ENCODE assay signal across 1 cellular context in the genomic region with DNA sequence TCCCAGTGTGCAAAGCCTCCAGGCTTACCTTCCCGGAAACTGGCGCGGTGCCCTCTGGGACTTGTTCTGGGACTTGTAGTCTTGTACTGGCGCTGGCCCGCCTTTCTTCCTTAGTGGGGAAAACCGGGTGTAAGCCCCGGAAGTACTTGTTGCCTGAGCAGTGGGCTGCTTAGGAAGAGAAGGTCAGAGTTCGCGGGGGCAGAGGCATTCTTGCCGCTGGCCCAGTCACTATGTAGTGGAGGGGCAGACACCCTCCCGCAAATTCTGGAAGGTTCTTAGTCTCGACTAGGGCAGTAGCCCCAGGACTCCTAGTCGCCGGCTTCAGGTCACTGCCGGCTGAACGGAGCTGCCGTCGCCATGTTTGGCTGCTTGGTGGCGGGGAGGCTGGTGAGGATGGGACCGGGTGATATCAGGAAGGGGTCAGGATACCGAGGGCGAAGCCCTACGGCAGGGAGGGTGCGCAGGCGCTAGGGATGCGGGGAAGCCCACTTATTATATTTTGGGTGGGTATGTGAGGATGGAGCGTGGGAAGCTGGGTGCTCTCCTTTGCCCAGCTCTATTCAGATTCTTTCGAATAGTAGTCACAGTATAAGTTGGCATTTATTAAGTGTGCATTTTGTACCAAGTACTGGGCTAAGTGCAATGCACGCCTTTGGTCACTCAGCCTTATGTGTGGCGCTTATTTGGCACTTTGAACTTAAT.
TF ChIP-seq lines count a peak whose summit lies in the region.

TSS of gene HIKESHI (plus strand) at position 149 of the 702 bp plus-strand sequence. CDS start at position 358, 209 bp downstream.

TF ChIP-seq in K562, 482 proteins besides CTCF, POLR2A, EP300 and RAD21 (continued from another document):
- TF ChIP-seq, protein P1, sequence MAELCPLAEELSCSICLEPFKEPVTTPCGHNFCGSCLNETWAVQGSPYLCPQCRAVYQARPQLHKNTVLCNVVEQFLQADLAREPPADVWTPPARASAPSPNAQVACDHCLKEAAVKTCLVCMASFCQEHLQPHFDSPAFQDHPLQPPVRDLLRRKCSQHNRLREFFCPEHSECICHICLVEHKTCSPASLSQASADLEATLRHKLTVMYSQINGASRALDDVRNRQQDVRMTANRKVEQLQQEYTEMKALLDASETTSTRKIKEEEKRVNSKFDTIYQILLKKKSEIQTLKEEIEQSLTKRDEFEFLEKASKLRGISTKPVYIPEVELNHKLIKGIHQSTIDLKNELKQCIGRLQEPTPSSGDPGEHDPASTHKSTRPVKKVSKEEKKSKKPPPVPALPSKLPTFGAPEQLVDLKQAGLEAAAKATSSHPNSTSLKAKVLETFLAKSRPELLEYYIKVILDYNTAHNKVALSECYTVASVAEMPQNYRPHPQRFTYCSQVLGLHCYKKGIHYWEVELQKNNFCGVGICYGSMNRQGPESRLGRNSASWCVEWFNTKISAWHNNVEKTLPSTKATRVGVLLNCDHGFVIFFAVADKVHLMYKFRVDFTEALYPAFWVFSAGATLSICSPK (IDR thresholded peaks at IDR 0.05; ENCODE audit: borderline replicate concordance) = peak; percentile 34; the same call in 1 of the 2 replicates
- peak; percentile 80 for TF ChIP-seq POLR2B (IDR thresholded peaks at IDR 0.05; ENCODE audit: low read depth, partially characterized antibody)
- peak in 1 of 2 experiments; percentile 79; a peak in 2 of 4 replicates for TF ChIP-seq TEAD1 (CRISPR knock-in tag; IDR thresholded peaks at IDR 0.05)
- no peak for TF ChIP-seq HEY1 (CRISPR knock-in tag; IDR thresholded peaks at IDR 0.05; ENCODE audit: borderline replicate concordance)
- peak in 1 of 3 experiments; percentile 92; a peak in 3 of 6 replicates for TF ChIP-seq ZBTB11 (CRISPR knock-in tag; IDR thresholded peaks at IDR 0.05)
- TF ChIP-seq C11orf30 (IDR thresholded peaks at IDR 0.05; ENCODE audit: low read depth) = peak; percentile 80
- TF ChIP-seq ID3 (CRISPR knock-in tag; IDR thresholded peaks at IDR 0.05) = no peak
- TF ChIP-seq ID3 (tag; IDR thresholded peaks at IDR 0.05) = peak; percentile 99
- TF ChIP-seq, protein P2, sequence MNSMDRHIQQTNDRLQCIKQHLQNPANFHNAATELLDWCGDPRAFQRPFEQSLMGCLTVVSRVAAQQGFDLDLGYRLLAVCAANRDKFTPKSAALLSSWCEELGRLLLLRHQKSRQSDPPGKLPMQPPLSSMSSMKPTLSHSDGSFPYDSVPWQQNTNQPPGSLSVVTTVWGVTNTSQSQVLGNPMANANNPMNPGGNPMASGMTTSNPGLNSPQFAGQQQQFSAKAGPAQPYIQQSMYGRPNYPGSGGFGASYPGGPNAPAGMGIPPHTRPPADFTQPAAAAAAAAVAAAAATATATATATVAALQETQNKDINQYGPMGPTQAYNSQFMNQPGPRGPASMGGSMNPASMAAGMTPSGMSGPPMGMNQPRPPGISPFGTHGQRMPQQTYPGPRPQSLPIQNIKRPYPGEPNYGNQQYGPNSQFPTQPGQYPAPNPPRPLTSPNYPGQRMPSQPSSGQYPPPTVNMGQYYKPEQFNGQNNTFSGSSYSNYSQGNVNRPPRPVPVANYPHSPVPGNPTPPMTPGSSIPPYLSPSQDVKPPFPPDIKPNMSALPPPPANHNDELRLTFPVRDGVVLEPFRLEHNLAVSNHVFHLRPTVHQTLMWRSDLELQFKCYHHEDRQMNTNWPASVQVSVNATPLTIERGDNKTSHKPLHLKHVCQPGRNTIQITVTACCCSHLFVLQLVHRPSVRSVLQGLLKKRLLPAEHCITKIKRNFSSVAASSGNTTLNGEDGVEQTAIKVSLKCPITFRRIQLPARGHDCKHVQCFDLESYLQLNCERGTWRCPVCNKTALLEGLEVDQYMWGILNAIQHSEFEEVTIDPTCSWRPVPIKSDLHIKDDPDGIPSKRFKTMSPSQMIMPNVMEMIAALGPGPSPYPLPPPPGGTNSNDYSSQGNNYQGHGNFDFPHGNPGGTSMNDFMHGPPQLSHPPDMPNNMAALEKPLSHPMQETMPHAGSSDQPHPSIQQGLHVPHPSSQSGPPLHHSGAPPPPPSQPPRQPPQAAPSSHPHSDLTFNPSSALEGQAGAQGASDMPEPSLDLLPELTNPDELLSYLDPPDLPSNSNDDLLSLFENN (IDR thresholded peaks at IDR 0.05; ENCODE audit: low read depth in 2 of 2, low read length in 2 of 2) = peak in 1 of 2 experiments; percentile 56; a peak in 1 of 4 replicates
- TF ChIP-seq, protein P3, sequence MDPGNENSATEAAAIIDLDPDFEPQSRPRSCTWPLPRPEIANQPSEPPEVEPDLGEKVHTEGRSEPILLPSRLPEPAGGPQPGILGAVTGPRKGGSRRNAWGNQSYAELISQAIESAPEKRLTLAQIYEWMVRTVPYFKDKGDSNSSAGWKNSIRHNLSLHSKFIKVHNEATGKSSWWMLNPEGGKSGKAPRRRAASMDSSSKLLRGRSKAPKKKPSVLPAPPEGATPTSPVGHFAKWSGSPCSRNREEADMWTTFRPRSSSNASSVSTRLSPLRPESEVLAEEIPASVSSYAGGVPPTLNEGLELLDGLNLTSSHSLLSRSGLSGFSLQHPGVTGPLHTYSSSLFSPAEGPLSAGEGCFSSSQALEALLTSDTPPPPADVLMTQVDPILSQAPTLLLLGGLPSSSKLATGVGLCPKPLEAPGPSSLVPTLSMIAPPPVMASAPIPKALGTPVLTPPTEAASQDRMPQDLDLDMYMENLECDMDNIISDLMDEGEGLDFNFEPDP (CRISPR knock-in tag; IDR thresholded peaks at IDR 0.05) = no peak
- TF ChIP-seq ARHGAP35 (IDR thresholded peaks at IDR 0.05; ENCODE audit: partially characterized antibody) = peak; percentile 8
- peak; percentile 72; the same call in 1 of the 2 replicates for TF ChIP-seq EHMT2 (IDR thresholded peaks at IDR 0.05)
- TF ChIP-seq ZNF766 (CRISPR knock-in tag; conservative IDR thresholded peaks at IDR 0.05) = peak; percentile 97
- peak; percentile 35; the same call in 1 of the 2 replicates for TF ChIP-seq LEF1 (IDR thresholded peaks at IDR 0.05)
- TF ChIP-seq ZNF175 (CRISPR knock-in tag; IDR thresholded peaks at IDR 0.05; ENCODE audit: low read depth) = peak; percentile 94
- peak; percentile 86 for TF ChIP-seq POLR2G (IDR thresholded peaks at IDR 0.05; ENCODE audit: low read depth, low read length)
- no peak for TF ChIP-seq YBX1 (IDR thresholded peaks at IDR 0.05)
- TF ChIP-seq, protein P4, sequence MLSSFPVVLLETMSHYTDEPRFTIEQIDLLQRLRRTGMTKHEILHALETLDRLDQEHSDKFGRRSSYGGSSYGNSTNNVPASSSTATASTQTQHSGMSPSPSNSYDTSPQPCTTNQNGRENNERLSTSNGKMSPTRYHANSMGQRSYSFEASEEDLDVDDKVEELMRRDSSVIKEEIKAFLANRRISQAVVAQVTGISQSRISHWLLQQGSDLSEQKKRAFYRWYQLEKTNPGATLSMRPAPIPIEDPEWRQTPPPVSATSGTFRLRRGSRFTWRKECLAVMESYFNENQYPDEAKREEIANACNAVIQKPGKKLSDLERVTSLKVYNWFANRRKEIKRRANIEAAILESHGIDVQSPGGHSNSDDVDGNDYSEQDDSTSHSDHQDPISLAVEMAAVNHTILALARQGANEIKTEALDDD (IDR thresholded peaks at IDR 0.05) = no peak
- TF ChIP-seq ATF7 (IDR thresholded peaks at IDR 0.05) = peak; percentile 73; the same call in 1 of the 2 replicates
- TF ChIP-seq SRSF3 (IDR thresholded peaks at IDR 0.05; ENCODE audit: insufficient read depth, low read length) = no peak
